ENCODE assay signal across 8 cellular contexts in the genomic region with DNA sequence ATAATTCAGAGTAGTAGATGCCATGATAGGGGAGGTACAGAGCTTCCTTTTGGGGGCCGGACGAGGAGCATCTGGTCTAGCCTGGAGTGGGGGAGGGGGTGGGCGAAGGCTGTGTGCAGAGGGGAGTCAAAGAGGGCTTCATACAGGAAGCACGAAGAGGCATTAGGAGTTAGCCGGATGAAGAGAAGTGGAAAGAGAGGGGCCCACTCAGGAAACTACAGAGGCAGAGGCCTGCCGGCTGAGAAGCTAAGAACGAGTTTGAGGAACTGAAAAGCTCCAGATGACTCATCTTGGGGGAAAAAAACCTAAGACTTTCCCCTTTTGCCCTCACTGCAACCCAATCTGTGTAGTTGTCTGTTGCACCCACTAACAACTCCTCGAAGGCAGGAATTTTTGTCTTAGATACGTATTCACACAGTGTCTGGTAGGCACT. TPM values are rescaled to one million over a fixed set of nuclear protein-coding genes. Genes with fewer than 3 reads are reported as not detected.
DNase-seq lines count a peak whose midpoint lies in the region; ATAC-seq, FAIRE-seq and TF ChIP-seq lines count a peak whose summit lies in the region.

No MANE protein-coding gene starts in this region.

- H3K9me3 ChIP-seq in SU-DHL-6 (ENCODE audit: insufficient read depth, low read length) = no peaks in the 10 kb centered on the region
- H3K9me3 ChIP-seq in body of pancreas = no peaks in the 10 kb centered on the region
- no peaks in the 10 kb centered on the region for H3K9me3 ChIP-seq in keratinocyte (ENCODE audit: control insufficient read depth, low read depth, low read length)

- FAIRE-seq in keratinocyte (lab: Jason Lieb, UNC) = peak; percentile 32

- H3K4me3 ChIP-seq in SU-DHL-6 (ENCODE audit: insufficient read depth, low read length, poor library complexity, severe bottlenecking) = peak overlapping the region; percentile 62
- peak overlapping the region; percentile 51 to 77 for H3K4me3 ChIP-seq in body of pancreas
- H3K4me3 ChIP-seq in keratinocyte (ENCODE audit: control insufficient read depth in 2 of 3, extremely low read depth in 1 of 3, insufficient read depth in 2 of 3, low read depth in 1 of 3, low read length in 3 of 3) = peak overlapping the region; percentile 63 to 98 (median 95)

- 3 to 4% methylated on average over 9 of the region's 9 CpGs for WGBS in body of pancreas, 2 donors

- no peaks in the 10 kb centered on the region for H3K27me3 ChIP-seq in SU-DHL-6 (ENCODE audit: low read length)
- H3K27me3 ChIP-seq in body of pancreas = no peaks in the 10 kb centered on the region
- H3K27me3 ChIP-seq in keratinocyte (ENCODE audit: control insufficient read depth, extremely low read depth, insufficient read depth, low read length) = no peaks in the 10 kb centered on the region

- H3K36me3 ChIP-seq in SU-DHL-6 (ENCODE audit: low read length) (0 out of 2 replicates have a peak, but pooled peaks cover 4% of the 10 kb centered on the region), body of pancreas (replicated peaks in 1 of 2; ENCODE audit: insufficient read depth in 1 of 2, low read depth in 2 of 2) (peaks cover 0 to 7% of the 10 kb centered on the region in 2 donors), keratinocyte (ENCODE audit: control insufficient read depth in 2 of 2, extremely low read depth in 1 of 2, insufficient read depth in 2 of 2, low read length in 2 of 2) (peaks cover 0 to 5% of the 10 kb centered on the region in 2 experiments)

- dilution Hi-C loops in keratinocyte (cut with MboI; ENCODE audit: extremely low pct_ligation_motif_present, low sequenced_read_pairs) = no loop called here

- no peak for TF ChIP-seq POLR2A in body of pancreas (IDR thresholded peaks at IDR 0.05)

- H3K9ac ChIP-seq in SU-DHL-6 (ENCODE audit: low read length) = peak overlapping the region; percentile 76
- peak overlapping the region; percentile 80 for H3K9ac ChIP-seq in keratinocyte (ENCODE audit: control insufficient read depth, extremely low read depth, insufficient read depth, low read length)

- peaks cover 22% of the 10 kb centered on the region for H3F3A ChIP-seq in SU-DHL-6 (ENCODE audit: insufficient read depth)

- peak overlapping the region; percentile 50 for H2AFZ ChIP-seq in SU-DHL-6 (ENCODE audit: low read depth, low read length, severe bottlenecking)
- peak overlapping the region; percentile 79 for H2AFZ ChIP-seq in keratinocyte (ENCODE audit: control insufficient read depth, low read length)

- TF ChIP-seq CTCF in SU-DHL-6 (IDR thresholded peaks at IDR 0.05; ENCODE audit: insufficient read depth, low read length, poor library complexity, severe bottlenecking) (no peak), body of pancreas (IDR thresholded peaks at IDR 0.05) (no peak), keratinocyte (optimal IDR thresholded peaks at IDR 0.05 in 1 of 3, IDR thresholded peaks at IDR 0.05 in 1 of 3, conservative IDR thresholded peaks at IDR 0.05 in 1 of 3; ENCODE audit: extremely low read depth in 1 of 3, insufficient read depth in 2 of 3, low read length in 3 of 3) (no peak)

- H3K9me1 ChIP-seq in keratinocyte (ENCODE audit: control insufficient read depth, extremely low read depth, insufficient read depth, low read length) = no peaks in the 10 kb centered on the region

- no peaks in the 10 kb centered on the region for H4K20me1 ChIP-seq in SU-DHL-6 (ENCODE audit: low read depth, low read length)
- H4K20me1 ChIP-seq in keratinocyte (ENCODE audit: control insufficient read depth, extremely low read depth, insufficient read depth, low read length) = no peaks in the 10 kb centered on the region

- H3K4me2 ChIP-seq in SU-DHL-6 (ENCODE audit: low read depth, low read length, poor library complexity, severe bottlenecking) = peak overlapping the region; percentile 73
- H3K4me2 ChIP-seq in keratinocyte (ENCODE audit: control insufficient read depth, extremely low read depth, insufficient read depth, low read depth, low read length) = peak overlapping the region; percentile 96

- intact Hi-C loops in body of pancreas (cut with DNase I) = no loop called here

- peaks cover 47% of the 10 kb centered on the region for H3K79me2 ChIP-seq in SU-DHL-6 (ENCODE audit: insufficient read depth, low read length)
- H3K79me2 ChIP-seq in keratinocyte (ENCODE audit: control insufficient read depth, insufficient read depth, low read length) = peaks cover 32% of the 10 kb centered on the region

- peaks cover 55% of the 10 kb centered on the region for H3K4me1 ChIP-seq in body of pancreas
- peaks cover 17% of the 10 kb centered on the region for H3K4me1 ChIP-seq in keratinocyte (ENCODE audit: control insufficient read depth, extremely low read depth, insufficient read depth, low read length)

- peak; percentile 86 for DNase-seq in DMS 273 (lab: John Stamatoyannopoulos, UW; ENCODE audit: unreplicated experiment)
- DNase-seq in HPDE6-E6E7 (ENCODE audit: extremely low spot score) = peak; percentile 46
- peak in 3 of 4 donors; percentile 23 to 58 (median 33) for DNase-seq in body of pancreas
- DNase-seq in keratinocyte (ENCODE audit: low read depth, low spot score) = no peak
- peak; percentile 39 to 48 for DNase-seq in stimulated activated CD4-positive, alpha-beta T cell treated with anti-CD3 and anti-CD28 coated beads, Interleukin-1b, Interleukin-23, amount 100 ng/mL, for 4 hours (ENCODE audit: low read depth in 2 of 2)
- DNase-seq in NCI-H2227 treated with DMSO at 0.1 percent for 48 hours (lab: John Stamatoyannopoulos, UW) = no peak

- ATAC-seq in GM19467 (IDR thresholded peaks at IDR 0.05; ENCODE audit: unreplicated experiment) (peak; percentile 55), body of pancreas (peak; percentile 4)

- peak overlapping the region; percentile 92 for H3K27ac ChIP-seq in SU-DHL-6 (ENCODE audit: low read depth, low read length)
- peak overlapping the region; percentile 81 to 97 (median 92) for H3K27ac ChIP-seq in body of pancreas
- H3K27ac ChIP-seq in keratinocyte (ENCODE audit: control insufficient read depth, insufficient read depth, low read length) = peak overlapping the region; percentile 86

- no peaks in the 10 kb centered on the region for H3K9me2 ChIP-seq in SU-DHL-6 (replicated peaks; ENCODE audit: insufficient read depth, low read length)

RNA-seq across cellular contexts. Expression of a gene that starts 0.7 kb away (rescaled TPM):
- total RNA-seq in body of pancreas = 10 to 100 TPM; 50.8 to 74.7 TPM
- 15.8 to 30.9 TPM (median 19.7 TPM) in 3 replicates for polyA plus RNA-seq in keratinocyte
- 17.5 TPM for polyA plus RNA-seq in keratinocyte (2011; ENCODE audit: low read depth)
- 13.6 and 22.5 TPM in 2 replicates for polyA plus RNA-seq in keratinocyte (2011; cell fraction: cytosol; rRNA removed)
- polyA plus RNA-seq in keratinocyte (2011; cell fraction: nucleus; rRNA removed) = 21.3 and 22.4 TPM in 2 replicates
- 15.1 and 28.1 TPM in 2 replicates for polyA plus RNA-seq in keratinocyte (2012; ENCODE audit: low replicate concordance)
- polyA minus RNA-seq in keratinocyte = 15.5 to 22.5 TPM (median 17.9 TPM) in 3 replicates
- polyA minus RNA-seq in keratinocyte (2011; cell fraction: cytosol; rRNA and poly(A)+ RNA removed) = 19.0 TPM
- 10.4 and 12.6 TPM in 2 replicates for polyA minus RNA-seq in keratinocyte (2011; cell fraction: nucleus; rRNA and poly(A)+ RNA removed)

RNA-seq across cellular contexts. Expression of a gene that starts 14.1 kb away (rescaled TPM):
- not detected for total RNA-seq in body of pancreas
- not detected in 3 replicates for polyA plus RNA-seq in keratinocyte
- not detected for polyA plus RNA-seq in keratinocyte (2011; ENCODE audit: low read depth)
- not detected in 2 replicates for polyA plus RNA-seq in keratinocyte (2011; cell fraction: cytosol; rRNA removed)
- not detected in 2 replicates for polyA plus RNA-seq in keratinocyte (2011; cell fraction: nucleus; rRNA removed)
- not detected in 2 replicates for polyA plus RNA-seq in keratinocyte (2012; ENCODE audit: low replicate concordance)
- not detected in 3 replicates for polyA minus RNA-seq in keratinocyte
- polyA minus RNA-seq in keratinocyte (2011; cell fraction: cytosol; rRNA and poly(A)+ RNA removed) = not detected
- polyA minus RNA-seq in keratinocyte (2011; cell fraction: nucleus; rRNA and poly(A)+ RNA removed) = not detected in 2 replicates

RNA-seq across cellular contexts. Expression of a gene that starts 30.6 kb away (rescaled TPM):
- total RNA-seq in body of pancreas = 100 to 1,000 TPM in 1 of 2 donors, 10 to 100 TPM in 1; 67.2 to 630 TPM
- 0.08 to 0.10 TPM in 2 of 3 replicates, not detected in the other for polyA plus RNA-seq in keratinocyte
- not detected for polyA plus RNA-seq in keratinocyte (2011; ENCODE audit: low read depth)
- not detected in 2 replicates for polyA plus RNA-seq in keratinocyte (2011; cell fraction: cytosol; rRNA removed)
- polyA plus RNA-seq in keratinocyte (2011; cell fraction: nucleus; rRNA removed) = 0.22 and 0.23 TPM in 2 replicates
- not detected in 2 replicates for polyA plus RNA-seq in keratinocyte (2012; ENCODE audit: low replicate concordance)
- 0.92 TPM in 1 of 3 replicates, not detected in the others for polyA minus RNA-seq in keratinocyte
- polyA minus RNA-seq in keratinocyte (2011; cell fraction: cytosol; rRNA and poly(A)+ RNA removed) = not detected
- polyA minus RNA-seq in keratinocyte (2011; cell fraction: nucleus; rRNA and poly(A)+ RNA removed) = not detected in 2 replicates

RNA-seq across cellular contexts. Expression of a gene that starts 49.0 kb away (rescaled TPM):
- 10 to 100 TPM; 18.1 to 26.2 TPM for total RNA-seq in body of pancreas
- 5.6 to 8.7 TPM (median 7.5 TPM) in 3 replicates for polyA plus RNA-seq in keratinocyte
- 3.3 TPM for polyA plus RNA-seq in keratinocyte (2011; ENCODE audit: low read depth)
- 4.6 and 7.6 TPM in 2 replicates for polyA plus RNA-seq in keratinocyte (2011; cell fraction: cytosol; rRNA removed)
- polyA plus RNA-seq in keratinocyte (2011; cell fraction: nucleus; rRNA removed) = 15.7 and 18.5 TPM in 2 replicates
- polyA plus RNA-seq in keratinocyte (2012; ENCODE audit: low replicate concordance) = 11.8 and 14.5 TPM in 2 replicates
- 10.1 to 16.9 TPM (median 14.6 TPM) in 3 replicates for polyA minus RNA-seq in keratinocyte
- 17.5 TPM for polyA minus RNA-seq in keratinocyte (2011; cell fraction: cytosol; rRNA and poly(A)+ RNA removed)
- 12.4 and 14.8 TPM in 2 replicates for polyA minus RNA-seq in keratinocyte (2011; cell fraction: nucleus; rRNA and poly(A)+ RNA removed)

RNA-seq across cellular contexts. Expression of a gene that starts 50.5 kb away (rescaled TPM):
- 10 to 100 TPM; 42.2 to 56.3 TPM for total RNA-seq in body of pancreas
- polyA plus RNA-seq in keratinocyte = 61.5 to 104 TPM (median 76.8 TPM) in 3 replicates
- 55.4 TPM for polyA plus RNA-seq in keratinocyte (2011; ENCODE audit: low read depth)
- 57.5 and 81.4 TPM in 2 replicates for polyA plus RNA-seq in keratinocyte (2011; cell fraction: cytosol; rRNA removed)
- polyA plus RNA-seq in keratinocyte (2011; cell fraction: nucleus; rRNA removed) = 56.3 and 57.6 TPM in 2 replicates
- 71.4 and 104 TPM in 2 replicates for polyA plus RNA-seq in keratinocyte (2012; ENCODE audit: low replicate concordance)
- 53.5 to 68.3 TPM (median 61.4 TPM) in 3 replicates for polyA minus RNA-seq in keratinocyte
- polyA minus RNA-seq in keratinocyte (2011; cell fraction: cytosol; rRNA and poly(A)+ RNA removed) = 34.9 TPM
- 23.8 and 40.0 TPM in 2 replicates for polyA minus RNA-seq in keratinocyte (2011; cell fraction: nucleus; rRNA and poly(A)+ RNA removed)

Comparison
In these comparisons a context has a peak if more than half of its experiments do, and no peak if none do; other contexts are left out.
1. DNase-seq: peak in DMS 273 (single experiment), HPDE6-E6E7 (single experiment), body of pancreas (3 of 4) and stimulated activated CD4-positive, alpha-beta T cell treated with anti-CD3 and anti-CD28 coated beads, Interleukin-1b, Interleukin-23, amount 100 ng/mL, for 4 hours (2 of 2); none in keratinocyte (single experiment) and NCI-H2227 treated with DMSO at 0.1 percent for 48 hours (single experiment).
2. Peak in every context shown above with its lines, with median percentiles within 50 percentile points of each other: H3K27ac ChIP-seq and H3K4me3 ChIP-seq.